In genomic region chr5:134920848-134921575, GRCh38 we compare ENCODE assay signal across 29 cellular contexts. TPM values are rescaled to one million over a fixed set of nuclear protein-coding genes. Genes with fewer than 3 reads are reported as not detected.
DNase-seq lines count a peak whose midpoint lies in the region; TF ChIP-seq lines count a peak whose summit lies in the region.
"Had no signal": no experiment of that assay in that cellular context is flagged by ENCODE, and none has a peak within 500 bp of the region (broad histone marks: within the 10 kb centered on the region; RNA-seq: fewer than 3 reads in every experiment).

No MANE protein-coding gene starts in this region.

- no peak overlapping the region for H4K12ac ChIP-seq in trophoblast cell (ENCODE audit: low read depth, low read length)

- no peak overlapping the region for H4K8ac ChIP-seq in trophoblast cell (ENCODE audit: low read depth, low read length)

- H4K91ac ChIP-seq in trophoblast cell (ENCODE audit: low read depth, low read length), result no peak overlapping the region

- no TSS peak for BruUV-seq in OCI-LY7 (replicated peaks; lab: Mats Ljungman, UMichigan)

- H3K9me3 Mint-ChIP-seq in activated CD4-positive, alpha-beta memory T cell treated with anti-CD3 and anti-CD28 coated beads for 36 hours, result no peaks in the 10 kb centered on the region
- H3K9me3 Mint-ChIP-seq in activated CD4-positive, alpha-beta memory T cell treated with anti-CD3 and anti-CD28 coated beads, Interleukin-2, amount 10 ng/mL, durations not matched to agents 7 days and 5 days, result no peaks in the 10 kb centered on the region
- H3K9me3 Mint-ChIP-seq in activated naive CD8-positive, alpha-beta T cell treated with anti-CD3 and anti-CD28 coated beads for 36 hours, result no peaks in the 10 kb centered on the region
- H3K9me3 Mint-ChIP-seq: CD8-positive, alpha-beta memory T cell; effector memory CD8-positive, alpha-beta T cell; memory B cell had no signal

- no peak for DNase-seq in activated CD4-positive, alpha-beta memory T cell treated with anti-CD3 and anti-CD28 coated beads for 36 hours
- no peak for DNase-seq in activated CD4-positive, alpha-beta memory T cell treated with anti-CD3 and anti-CD28 coated beads, Interleukin-2, amount 10 ng/mL, durations not matched to agents 7 days and 5 days
- peak; percentile 47 for DNase-seq in NCI-H187 treated with DMSO at 0.1 percent for 48 hours (lab: John Stamatoyannopoulos, UW)
- no peak for DNase-seq in activated naive CD8-positive, alpha-beta T cell treated with anti-CD3 and anti-CD28 coated beads for 36 hours
- DNase-seq in trophoblast cell, result no peak
- DNase-seq in OCI-LY7 (ENCODE audit: low spot score), result no peak
- DNase-seq in adrenal gland, result no peak
- DNase-seq in pons (ENCODE audit: low spot score), result no peak
- DNase-seq: activated CD4-positive, alpha-beta T cell treated with anti-CD3 and anti-CD28 coated beads for 48 hours; activated effector memory CD4-positive, alpha-beta T cell treated with anti-CD3 and anti-CD28 coated beads, Interleukin-2, amount 50 U/mL, for 16 hours; CD8-positive, alpha-beta memory T cell; central memory CD4-positive, alpha-beta T cell; cortex of kidney; effector memory CD8-positive, alpha-beta T cell; erythroblast; H7; left colon; NCI-H2081; NCI-H226; Peyer's patch; SHP77; stimulated activated CD4-positive, alpha-beta T cell treated with anti-CD3 and anti-CD28 coated beads, Interleukin-1b, Interleukin-23, amount 100 ng/mL, for 48 hours; tibial artery had no signal

- no peak for TF ChIP-seq POLR2A in adrenal gland (IDR thresholded peaks at IDR 0.05)

- H4K20me1 ChIP-seq in OCI-LY7 (ENCODE audit: insufficient read depth, low read length), result no peaks in the 10 kb centered on the region

- peak overlapping the region; percentile 89 for H3K27ac Mint-ChIP-seq in activated CD4-positive, alpha-beta memory T cell treated with anti-CD3 and anti-CD28 coated beads for 36 hours
- H3K27ac Mint-ChIP-seq in activated CD4-positive, alpha-beta memory T cell treated with anti-CD3 and anti-CD28 coated beads, Interleukin-2, amount 10 ng/mL, durations not matched to agents 7 days and 5 days, result no peak overlapping the region
- H3K27ac Mint-ChIP-seq in activated naive CD8-positive, alpha-beta T cell treated with anti-CD3 and anti-CD28 coated beads for 36 hours, result peak overlapping the region; percentile 10
- H3K27ac Mint-ChIP-seq: effector memory CD8-positive, alpha-beta T cell; memory B cell had no signal

- WGBS in trophoblast cell (ENCODE audit: extremely low coverage, insufficient coverage, insufficient read length), result no CpG with 5 or more reads among the region's 9 CpGs
- 93 to 100% (median 95%) methylated on average over 5 to 9 of the region's 9 CpGs for WGBS in adrenal gland, 4 donors

- H3K4ac ChIP-seq in trophoblast cell (ENCODE audit: low read depth, low read length), result no peak overlapping the region

- H3K79me2 ChIP-seq in trophoblast cell (ENCODE audit: control insufficient read depth, insufficient read depth, low read length, poor library complexity) (no peaks in the 10 kb centered on the region), OCI-LY7 (ENCODE audit: insufficient read depth, low read depth, low read length) (no peaks in the 10 kb centered on the region)

- TF ChIP-seq CTCF in OCI-LY7 (conservative IDR thresholded peaks at IDR 0.05; ENCODE audit: low read length) (no peak), adrenal gland (IDR thresholded peaks at IDR 0.05) (no peak)

- no peak overlapping the region for H3K27ac ChIP-seq in trophoblast cell (ENCODE audit: low read depth, low read length)
- H3K27ac ChIP-seq in OCI-LY7 (ENCODE audit: low read depth, low read length, poor library complexity, severe bottlenecking), result no peak overlapping the region
- H3K27ac ChIP-seq in adrenal gland, result no peak overlapping the region
- H3K27ac ChIP-seq: HL-60, parathyroid adenoma, Peyer's patch, right atrium auricular region, tibial artery had no signal

- no peaks in the 10 kb centered on the region for H3K27me3 Mint-ChIP-seq in activated CD4-positive, alpha-beta memory T cell treated with anti-CD3 and anti-CD28 coated beads for 36 hours
- no peaks in the 10 kb centered on the region for H3K27me3 Mint-ChIP-seq in activated CD4-positive, alpha-beta memory T cell treated with anti-CD3 and anti-CD28 coated beads, Interleukin-2, amount 10 ng/mL, durations not matched to agents 7 days and 5 days
- no peaks in the 10 kb centered on the region for H3K27me3 Mint-ChIP-seq in activated naive CD8-positive, alpha-beta T cell treated with anti-CD3 and anti-CD28 coated beads for 36 hours
- H3K27me3 Mint-ChIP-seq: CD8-positive, alpha-beta memory T cell; effector memory CD8-positive, alpha-beta T cell; memory B cell had no signal

- H3K27me3 ChIP-seq in trophoblast cell (ENCODE audit: insufficient read depth, low read length) (no peaks in the 10 kb centered on the region), adrenal gland (no peaks in the 10 kb centered on the region)
- H3K27me3 ChIP-seq: Peyer's patch, right atrium auricular region, tibial artery had no signal

- peaks cover 18% of the 10 kb centered on the region for H3K36me3 Mint-ChIP-seq in activated CD4-positive, alpha-beta memory T cell treated with anti-CD3 and anti-CD28 coated beads for 36 hours
- H3K36me3 Mint-ChIP-seq in activated CD4-positive, alpha-beta memory T cell treated with anti-CD3 and anti-CD28 coated beads, Interleukin-2, amount 10 ng/mL, durations not matched to agents 7 days and 5 days (ENCODE audit: low read depth), result peaks cover 39% of the 10 kb centered on the region
- H3K36me3 Mint-ChIP-seq in activated naive CD8-positive, alpha-beta T cell treated with anti-CD3 and anti-CD28 coated beads for 36 hours, result peaks cover 11% of the 10 kb centered on the region

- H3K36me3 ChIP-seq in trophoblast cell (ENCODE audit: control insufficient read depth in 1 of 2, insufficient read depth in 2 of 2, low read length in 2 of 2), result peaks cover 0 to 2% of the 10 kb centered on the region in 2 experiments
- peaks cover 32% of the 10 kb centered on the region for H3K36me3 ChIP-seq in OCI-LY7 (ENCODE audit: insufficient read depth, low read length)
- peaks cover 0 to 9% of the 10 kb centered on the region in 2 donors for H3K36me3 ChIP-seq in adrenal gland (replicated peaks in 1 of 2)

- H3K4me1 Mint-ChIP-seq in activated CD4-positive, alpha-beta memory T cell treated with anti-CD3 and anti-CD28 coated beads for 36 hours (ENCODE audit: low read depth), result peaks cover 31% of the 10 kb centered on the region
- peaks cover 23% of the 10 kb centered on the region for H3K4me1 Mint-ChIP-seq in activated CD4-positive, alpha-beta memory T cell treated with anti-CD3 and anti-CD28 coated beads, Interleukin-2, amount 10 ng/mL, durations not matched to agents 7 days and 5 days
- H3K4me1 Mint-ChIP-seq in activated naive CD8-positive, alpha-beta T cell treated with anti-CD3 and anti-CD28 coated beads for 36 hours, result peaks cover 14% of the 10 kb centered on the region

- peak overlapping the region; percentile 27 for H2AFZ ChIP-seq in trophoblast cell (ENCODE audit: insufficient read depth, low read length, poor library complexity)
- no peak overlapping the region for H2AFZ ChIP-seq in OCI-LY7 (ENCODE audit: low read length)
- H2AFZ ChIP-seq: parathyroid adenoma had no signal

- no peak overlapping the region for H3K18ac ChIP-seq in trophoblast cell (ENCODE audit: low read length)

- H2AK5ac ChIP-seq in trophoblast cell (ENCODE audit: low read length), result no peak overlapping the region

- no peak overlapping the region for H3K23ac ChIP-seq in trophoblast cell (ENCODE audit: low read length)

- H2BK120ac ChIP-seq in trophoblast cell (ENCODE audit: insufficient read depth, low read length, poor library complexity), result no peak overlapping the region

- no peaks in the 10 kb centered on the region for H3K9me2 ChIP-seq in OCI-LY7 (ENCODE audit: insufficient read depth, low read length)

- no peak overlapping the region for H3K4me2 ChIP-seq in trophoblast cell (ENCODE audit: low read length)
- H3K4me2 ChIP-seq in OCI-LY7 (ENCODE audit: low read length), result no peak overlapping the region
- H3K4me2 ChIP-seq: smooth muscle cell had no signal

- H3K4me3 Mint-ChIP-seq in activated CD4-positive, alpha-beta memory T cell treated with anti-CD3 and anti-CD28 coated beads for 36 hours, result no peak overlapping the region
- H3K4me3 Mint-ChIP-seq in activated CD4-positive, alpha-beta memory T cell treated with anti-CD3 and anti-CD28 coated beads, Interleukin-2, amount 10 ng/mL, durations not matched to agents 7 days and 5 days, result no peak overlapping the region
- no peak overlapping the region for H3K4me3 Mint-ChIP-seq in activated naive CD8-positive, alpha-beta T cell treated with anti-CD3 and anti-CD28 coated beads for 36 hours
- H3K4me3 Mint-ChIP-seq: CD8-positive, alpha-beta memory T cell; effector memory CD8-positive, alpha-beta T cell; memory B cell had no signal

- no peak overlapping the region for H2BK12ac ChIP-seq in trophoblast cell (ENCODE audit: low read length)

- H3K4me3 ChIP-seq in trophoblast cell (ENCODE audit: low read depth, low read length) (no peak overlapping the region), OCI-LY7 (ENCODE audit: low read depth, low read length, poor library complexity, severe bottlenecking) (no peak overlapping the region), adrenal gland (no peak overlapping the region)
- H3K4me3 ChIP-seq: Peyer's patch, right atrium auricular region, smooth muscle cell, tibial artery had no signal

- H3K9me3 ChIP-seq in trophoblast cell (ENCODE audit: insufficient read depth, low read depth, low read length) (no peaks in the 10 kb centered on the region), OCI-LY7 (ENCODE audit: low read length) (no peaks in the 10 kb centered on the region), adrenal gland (replicated peaks in 1 of 3) (no peaks in the 10 kb centered on the region)
- H3K9me3 ChIP-seq: Peyer's patch, right atrium auricular region, tibial artery had no signal

- no peak overlapping the region for H3K14ac ChIP-seq in trophoblast cell (ENCODE audit: low read length)

- intact Hi-C loops in activated CD4-positive, alpha-beta memory T cell treated with anti-CD3 and anti-CD28 coated beads for 36 hours (cut with micrococcal nuclease), result loop anchor here (1.0 to 5.0 kb wide), 5 partner anchors 16 to 456 kb away; partner anchors contain the start of gene PCBD2
- intact Hi-C loops in OCI-LY7 (cut with micrococcal nuclease; ENCODE audit: unreplicated experiment) (no loop called here), adrenal gland (cut with DNase I) (no loop called here)

- H2BK5ac ChIP-seq in trophoblast cell (ENCODE audit: low read depth, low read length, poor library complexity), result no peak overlapping the region

- POLR2A ChIA-PET in activated CD4-positive, alpha-beta memory T cell treated with anti-CD3 and anti-CD28 coated beads for 36 hours (lab: Charles Lee), result interaction anchor here (0.5 to 5.1 kb wide), 2 partner anchors 16 to 163 kb away, joined by 3 to 31 read pairs; partner anchors contain the start of gene PCBD2
- POLR2A ChIA-PET in activated CD4-positive, alpha-beta memory T cell treated with anti-CD3 and anti-CD28 coated beads, Interleukin-2, amount 10 ng/mL, durations not matched to agents 7 days and 5 days (lab: Charles Lee), result interaction anchor here (1.0 to 2.9 kb wide), 3 partner anchors 13 to 44 kb away, joined by 3 to 18 read pairs (median 16); partner anchors contain the start of gene PCBD2
- POLR2A ChIA-PET in OCI-LY7 (lab: Charles Lee), result no interaction called here

- CTCF ChIA-PET in activated CD4-positive, alpha-beta memory T cell treated with anti-CD3 and anti-CD28 coated beads for 36 hours (lab: Charles Lee), result interaction anchor here (0.6 to 5.3 kb wide), 4 partner anchors 14 to 800 kb away, joined by 5 to 25 read pairs (median 6); partner anchors contain the start of gene PCBD2
- CTCF ChIA-PET in activated CD4-positive, alpha-beta memory T cell treated with anti-CD3 and anti-CD28 coated beads, Interleukin-2, amount 10 ng/mL, durations not matched to agents 7 days and 5 days (lab: Charles Lee), result interaction anchor here (5.6 kb wide), 1 partner anchor 15 kb away, joined by 45 read pairs; the partner anchor contains the start of gene PCBD2
- CTCF ChIA-PET in OCI-LY7 (lab: Charles Lee; ENCODE audit: unreplicated experiment), result no interaction called here

- H3K9ac ChIP-seq in trophoblast cell (ENCODE audit: low read length), result no peak overlapping the region
- H3K9ac ChIP-seq: parathyroid adenoma had no signal

- no peaks in the 10 kb centered on the region for H3K79me1 ChIP-seq in trophoblast cell (ENCODE audit: low read length)

- H3K4me1 ChIP-seq in trophoblast cell (ENCODE audit: control insufficient read depth in 1 of 2, insufficient read depth in 2 of 2, low read length in 2 of 2) (no peaks in the 10 kb centered on the region), OCI-LY7 (ENCODE audit: insufficient read depth, low read length, poor library complexity, severe bottlenecking) (no peaks in the 10 kb centered on the region), adrenal gland (replicated peaks in 1 of 2) (no peaks in the 10 kb centered on the region)
- H3K4me1 ChIP-seq: parathyroid adenoma, right atrium auricular region, tibial artery had no signal

RNA-seq across cellular contexts. Expression of gene PCBD2, which starts 16.1 kb away (rescaled TPM):
- total RNA-seq in activated CD4-positive, alpha-beta memory T cell treated with anti-CD3 and anti-CD28 coated beads for 36 hours, result 10 to 100 TPM in 1 of 2 experiments, 1 to 10 TPM in 1; 9.8 to 13.2 TPM
- 10 to 100 TPM; 13.6 to 14.7 TPM for total RNA-seq in activated CD4-positive, alpha-beta memory T cell treated with anti-CD3 and anti-CD28 coated beads, Interleukin-2, amount 10 ng/mL, durations not matched to agents 7 days and 5 days
- total RNA-seq in activated naive CD8-positive, alpha-beta T cell treated with anti-CD3 and anti-CD28 coated beads for 36 hours, result 10 to 100 TPM in 1 of 2 experiments, 1 to 10 TPM in 1; 7.6 to 10.4 TPM
- polyA plus RNA-seq in trophoblast cell (2013), result 3.4 and 3.7 TPM in 2 replicates
- total RNA-seq in OCI-LY7 (2014; rRNA removed; shearing (Covaris generic)), result 9.4 and 12.2 TPM in 2 replicates
- 30.7 and 34.3 TPM in 2 replicates for total RNA-seq in OCI-LY7 (2022)
- 10 to 100 TPM in 6 of 8 donors, 1 to 10 TPM in 2; 7.1 to 19.5 (median 14.8) TPM for total RNA-seq in adrenal gland
- 10 to 100 TPM in 1 of 3 donors, 1 to 10 TPM in 2; 3.9 to 13.1 (median 6.6) TPM for polyA plus RNA-seq in adrenal gland

RNA-seq across cellular contexts. Expression of gene CATSPER3, which starts 46.7 kb away (rescaled TPM):
- total RNA-seq in activated CD4-positive, alpha-beta memory T cell treated with anti-CD3 and anti-CD28 coated beads for 36 hours, result under 1 TPM; 0.45 to 0.53 TPM
- total RNA-seq in activated CD4-positive, alpha-beta memory T cell treated with anti-CD3 and anti-CD28 coated beads, Interleukin-2, amount 10 ng/mL, durations not matched to agents 7 days and 5 days, result under 1 TPM; 0.55 to 0.88 TPM
- under 1 TPM; 0.39 to 0.46 TPM for total RNA-seq in activated naive CD8-positive, alpha-beta T cell treated with anti-CD3 and anti-CD28 coated beads for 36 hours
- polyA plus RNA-seq in trophoblast cell (2013), result 0.07 and 0.11 TPM in 2 replicates
- total RNA-seq in OCI-LY7 (2014; rRNA removed; shearing (Covaris generic)), result 0.80 TPM in 1 of 2 replicates, not detected in the other
- total RNA-seq in OCI-LY7 (2022) (0.61 and 1.0 TPM in 2 replicates), adrenal gland (1 to 10 TPM in 2 of 8 donors, under 1 TPM in 4, not detected in 2; 0.28 to 1.5 (median 0.69) TPM)
- 1 to 10 TPM in 2 of 3 donors, under 1 TPM in 1; 0.71 to 2.7 (median 1.4) TPM for polyA plus RNA-seq in adrenal gland
- total RNA-seq: glomerular endothelial cell, smooth muscle cell had no signal
- polyA plus RNA-seq: smooth muscle cell had no signal

RNA-seq across cellular contexts. Expression of gene TXNDC15, which starts 46.8 kb away (rescaled TPM):
- 10 to 100 TPM; 29.6 to 30.9 TPM for total RNA-seq in activated CD4-positive, alpha-beta memory T cell treated with anti-CD3 and anti-CD28 coated beads for 36 hours
- total RNA-seq in activated CD4-positive, alpha-beta memory T cell treated with anti-CD3 and anti-CD28 coated beads, Interleukin-2, amount 10 ng/mL, durations not matched to agents 7 days and 5 days, result 10 to 100 TPM; 51.0 to 56.9 TPM
- total RNA-seq in activated naive CD8-positive, alpha-beta T cell treated with anti-CD3 and anti-CD28 coated beads for 36 hours, result 10 to 100 TPM; 27.2 to 29.4 TPM
- 33.7 and 34.0 TPM in 2 replicates for polyA plus RNA-seq in trophoblast cell (2013)
- 20.6 and 43.5 TPM in 2 replicates for total RNA-seq in OCI-LY7 (2014; rRNA removed; shearing (Covaris generic))
- 31.1 and 37.9 TPM in 2 replicates for total RNA-seq in OCI-LY7 (2022)
- 100 to 1,000 TPM in 4 of 8 donors, 10 to 100 TPM in 4; 62.2 to 267 (median 101) TPM for total RNA-seq in adrenal gland
- polyA plus RNA-seq in adrenal gland, result 100 to 1,000 TPM in 1 of 3 donors, 10 to 100 TPM in 2; 56.4 to 195 (median 82.7) TPM
